In genomic region chr5:15834596-15835245, GRCh38 we compare ENCODE assay signal across 16 cellular contexts.
DNase-seq lines count a peak whose midpoint lies in the region; ATAC-seq, FAIRE-seq and TF ChIP-seq lines count a peak whose summit lies in the region.
"Had no signal": no experiment of that assay in that cellular context is flagged by ENCODE, and none has a peak within 500 bp of the region (broad histone marks: within the 10 kb centered on the region; RNA-seq: fewer than 3 reads in every experiment).

No MANE protein-coding gene starts in this region.

- no peak overlapping the region for H3K27ac ChIP-seq in naive thymus-derived CD4-positive, alpha-beta T cell (ENCODE audit: low read depth, low read length)
- H3K27ac ChIP-seq: parathyroid adenoma, PC-9, upper lobe of right lung had no signal

- DNase-seq in Daoy (ENCODE audit: low read depth) (peak; percentile 52), LoVo (ENCODE audit: low spot score) (peak; percentile 7), bronchial epithelial cell (ENCODE audit: low read depth) (peak; percentile 98), mesothelial cell of epicardium (ENCODE audit: low spot score in 2 of 2, unreplicated experiment in 2 of 2) (no peak), cerebellum (ENCODE audit: low spot score) (no peak), T-cell (no peak)
- no peak for DNase-seq in stimulated activated naive B cell treated with anti-CD40 and anti-IgM and Interleukin-4, amounts not matched to agents 10 μg/mL and 1 μg/mL and 100 μg/mL, for 72 hours
- no peak for DNase-seq in naive thymus-derived CD4-positive, alpha-beta T cell
- DNase-seq: activated CD4-positive, CD25-positive, alpha-beta regulatory T cell; activated effector memory CD4-positive, alpha-beta T cell treated with anti-CD3 and anti-CD28 coated beads, Interleukin-2, amount 50 U/mL, for 16 hours; DMS153; kidney; NCI-H1092 treated with DMSO at 0.1 percent for 48 hours; upper lobe of right lung had no signal

- no peaks in the 10 kb centered on the region for H3K36me3 ChIP-seq in bronchial epithelial cell (ENCODE audit: control insufficient read depth, insufficient read depth, low read length)
- no peaks in the 10 kb centered on the region for H3K36me3 ChIP-seq in naive thymus-derived CD4-positive, alpha-beta T cell (ENCODE audit: control insufficient read depth in 2 of 3, insufficient read depth in 3 of 3, low read length in 3 of 3)
- H3K36me3 ChIP-seq: upper lobe of right lung had no signal

- ATAC-seq in stimulated activated naive B cell treated with anti-CD40 and anti-IgM and Interleukin-4, amounts not matched to agents 10 μg/mL and 1 μg/mL and 100 μg/mL, for 72 hours (replicated peaks), result no peak
- ATAC-seq in naive thymus-derived CD4-positive, alpha-beta T cell, result no peak
- ATAC-seq in T-cell (replicated peaks in 1 of 4), result no peak
- ATAC-seq: upper lobe of right lung had no signal

- no peaks in the 10 kb centered on the region for H3K9me3 ChIP-seq in naive thymus-derived CD4-positive, alpha-beta T cell (ENCODE audit: control insufficient read depth in 2 of 3, low read length in 3 of 3)
- H3K9me3 ChIP-seq: upper lobe of right lung had no signal

- H3K4me1 ChIP-seq in naive thymus-derived CD4-positive, alpha-beta T cell (ENCODE audit: control insufficient read depth in 2 of 2, insufficient read depth in 2 of 2, low read length in 2 of 2), result no peaks in the 10 kb centered on the region
- H3K4me1 ChIP-seq: parathyroid adenoma had no signal

- intact Hi-C loops in naive thymus-derived CD4-positive, alpha-beta T cell (cut with micrococcal nuclease), result no loop called here

- TF ChIP-seq CTCF in bronchial epithelial cell (IDR thresholded peaks at IDR 0.05; ENCODE audit: insufficient read depth, low read length, severe bottlenecking), result no peak
- TF ChIP-seq CTCF in mesothelial cell of epicardium (IDR thresholded peaks at IDR 0.05; ENCODE audit: unreplicated experiment), result no peak

- CTCF ChIA-PET in naive thymus-derived CD4-positive, alpha-beta T cell (lab: Charles Lee), result no interaction called here
- CTCF ChIA-PET in T-cell (lab: Charles Lee), result no interaction called here

- POLR2A ChIA-PET in naive thymus-derived CD4-positive, alpha-beta T cell (lab: Charles Lee), result no interaction called here
- POLR2A ChIA-PET in T-cell (lab: Charles Lee), result no interaction called here

- H3K4me1 Mint-ChIP-seq in mesothelial cell of epicardium (peaks cover 28% of the 10 kb centered on the region), T-cell (no peaks in the 10 kb centered on the region)
- no peaks in the 10 kb centered on the region for H3K4me1 Mint-ChIP-seq in stimulated activated naive B cell treated with anti-CD40 and anti-IgM and Interleukin-4, amounts not matched to agents 10 μg/mL and 1 μg/mL and 100 μg/mL, for 72 hours
- H3K4me1 Mint-ChIP-seq in naive thymus-derived CD4-positive, alpha-beta T cell, result no peaks in the 10 kb centered on the region

- no peak for FAIRE-seq in bronchial epithelial cell (lab: Jason Lieb, UNC)
- FAIRE-seq: kidney had no signal

- H3K27me3 Mint-ChIP-seq in mesothelial cell of epicardium (ENCODE audit: low read depth) (no peaks in the 10 kb centered on the region), T-cell (no peaks in the 10 kb centered on the region)
- no peaks in the 10 kb centered on the region for H3K27me3 Mint-ChIP-seq in stimulated activated naive B cell treated with anti-CD40 and anti-IgM and Interleukin-4, amounts not matched to agents 10 μg/mL and 1 μg/mL and 100 μg/mL, for 72 hours
- no peaks in the 10 kb centered on the region for H3K27me3 Mint-ChIP-seq in naive thymus-derived CD4-positive, alpha-beta T cell

- no peak overlapping the region for H3K4me3 ChIP-seq in bronchial epithelial cell (ENCODE audit: low read depth, low read length)
- H3K4me3 ChIP-seq in naive thymus-derived CD4-positive, alpha-beta T cell (ENCODE audit: low read length), result no peak overlapping the region
- H3K4me3 ChIP-seq: PC-9, upper lobe of right lung had no signal

- H3K27ac Mint-ChIP-seq in mesothelial cell of epicardium (peak overlapping the region; percentile 45), T-cell (no peak overlapping the region)
- no peak overlapping the region for H3K27ac Mint-ChIP-seq in stimulated activated naive B cell treated with anti-CD40 and anti-IgM and Interleukin-4, amounts not matched to agents 10 μg/mL and 1 μg/mL and 100 μg/mL, for 72 hours
- no peak overlapping the region for H3K27ac Mint-ChIP-seq in naive thymus-derived CD4-positive, alpha-beta T cell

- H3K27me3 ChIP-seq in bronchial epithelial cell (ENCODE audit: control insufficient read depth, insufficient read depth, low read length), result no peaks in the 10 kb centered on the region
- no peaks in the 10 kb centered on the region for H3K27me3 ChIP-seq in naive thymus-derived CD4-positive, alpha-beta T cell (ENCODE audit: control insufficient read depth in 2 of 2, insufficient read depth in 2 of 2, low read length in 2 of 2)
- H3K27me3 ChIP-seq: upper lobe of right lung had no signal

- H3K36me3 Mint-ChIP-seq in mesothelial cell of epicardium (peaks cover 3% of the 10 kb centered on the region), T-cell (no peaks in the 10 kb centered on the region)
- no peaks in the 10 kb centered on the region for H3K36me3 Mint-ChIP-seq in stimulated activated naive B cell treated with anti-CD40 and anti-IgM and Interleukin-4, amounts not matched to agents 10 μg/mL and 1 μg/mL and 100 μg/mL, for 72 hours
- no peaks in the 10 kb centered on the region for H3K36me3 Mint-ChIP-seq in naive thymus-derived CD4-positive, alpha-beta T cell

- H3K4me3 Mint-ChIP-seq in mesothelial cell of epicardium (no peak overlapping the region), T-cell (no peak overlapping the region)
- H3K4me3 Mint-ChIP-seq in stimulated activated naive B cell treated with anti-CD40 and anti-IgM and Interleukin-4, amounts not matched to agents 10 μg/mL and 1 μg/mL and 100 μg/mL, for 72 hours, result no peak overlapping the region
- no peak overlapping the region for H3K4me3 Mint-ChIP-seq in naive thymus-derived CD4-positive, alpha-beta T cell

- peaks cover 6% of the 10 kb centered on the region for H3K9me3 Mint-ChIP-seq in mesothelial cell of epicardium
- H3K9me3 Mint-ChIP-seq in stimulated activated naive B cell treated with anti-CD40 and anti-IgM and Interleukin-4, amounts not matched to agents 10 μg/mL and 1 μg/mL and 100 μg/mL, for 72 hours, result peaks cover 2 to 7% of the 10 kb centered on the region in 2 donors
- peaks cover 0 to 20% (median 4%) of the 10 kb centered on the region in 11 donors for H3K9me3 Mint-ChIP-seq in naive thymus-derived CD4-positive, alpha-beta T cell
- peaks cover 0 to 12% (median 10%) of the 10 kb centered on the region in 3 donors for H3K9me3 Mint-ChIP-seq in T-cell

Comparison
In these comparisons a context has a peak if more than half of its experiments do, and no peak if none do; other contexts are left out.
1. DNase-seq: peak in Daoy (single experiment), LoVo (single experiment) and bronchial epithelial cell (single experiment); none in mesothelial cell of epicardium (0 of 2), stimulated activated naive B cell treated with anti-CD40 and anti-IgM and Interleukin-4, amounts not matched to agents 10 μg/mL and 1 μg/mL and 100 μg/mL, for 72 hours (single experiment), cerebellum (single experiment), naive thymus-derived CD4-positive, alpha-beta T cell (0 of 9) and T-cell (0 of 34).